8 cellular contexts compared by ENCODE assay signal in genomic region chr1:26862781-26863676, GRCh38. TPM values are rescaled to one million over a fixed set of nuclear protein-coding genes. Genes with fewer than 3 reads are reported as not detected.
DNase-seq lines count a peak whose midpoint lies in the region; ATAC-seq, FAIRE-seq and TF ChIP-seq lines count a peak whose summit lies in the region.

SFN (plus strand) TSS chr1:26863149; CDS start chr1:26863213, 64 bp downstream.

- FAIRE-seq in pancreas (lab: Jason Lieb, UNC): no peak

- H3K27ac ChIP-seq in epithelial cell of prostate: peak within 1 kb of the TSS; percentile 99
- H3K27ac ChIP-seq in pancreas: no peak within 1 kb of the TSS

- H3K36me3 ChIP-seq in pancreas: no peaks in the 10 kb centered on the region

- H3K4me3 ChIP-seq in GM12865 (ENCODE audit: low read depth, low read length) (peak within 1 kb of the TSS; percentile 59), pancreas (peak within 1 kb of the TSS in 1 of 4 donors; percentile 66)

- ATAC-seq in pancreas (peak in 3 of 4 donors; percentile 0 to 29 (median 7)), GM18498 (IDR thresholded peaks at IDR 0.05; ENCODE audit: unreplicated experiment) (no peak), HG02678 (IDR thresholded peaks at IDR 0.05; ENCODE audit: unreplicated experiment) (no peak)

- H3K27me3 ChIP-seq in pancreas: no peaks in the 10 kb centered on the region

- TF ChIP-seq CTCF in GM12865 (IDR thresholded peaks at IDR 0.05; ENCODE audit: insufficient read depth, low read depth, low read length, missing control alignments) (peak; percentile 64), pancreas (IDR thresholded peaks at IDR 0.05) (peak in 1 of 4 donors; percentile 20)

- 81 to 83% methylated on average over 37 of the region's 37 CpGs for WGBS in pancreas, 2 donors

- no peaks in the 10 kb centered on the region for H3K4me1 ChIP-seq in pancreas

- DNase-seq in GM12865 (ENCODE audit: low read depth) (peak; percentile 71), NCI-H187 treated with DMSO at 0.1 percent for 48 hours (lab: John Stamatoyannopoulos, UW) (peak; percentile 75), epithelial cell of prostate (ENCODE audit: low read depth, low spot score) (peak; percentile 98), pancreas (peak in 4 of 6 donors; percentile 37 to 87 (median 77)), activated gamma-delta T cell treated with Interleukin-2 at 50 U/mL for 16 hours (no peak)
- peak; percentile 49 for DNase-seq in activated CD4-positive, alpha-beta T cell treated with anti-CD3 and anti-CD28 coated beads, Interleukin-2, amount 50 U/mL, for 1 hour

- H3K9me3 ChIP-seq in pancreas: no peaks in the 10 kb centered on the region

- intact Hi-C loops in pancreas (cut with DNase I): no loop called here

RNA-seq across cellular contexts. Expression of gene SFN, which starts in this region (rescaled TPM):
- 1 to 10 TPM in 3 of 6 donors, under 1 TPM in 2, not detected in 1; 0.28 to 1.8 (median 1.0) TPM for total RNA-seq in pancreas
- under 1 TPM; 0.46 to 0.77 TPM for polyA plus RNA-seq in pancreas

Comparison
In these comparisons a context has a peak if more than half of its experiments do, and no peak if none do; other contexts are left out.
1. ATAC-seq: peak in pancreas (3 of 4); none in GM18498 (single experiment) and HG02678 (single experiment).